Comparison of ENCODE assay signal across 8 cellular contexts in the genomic region with DNA sequence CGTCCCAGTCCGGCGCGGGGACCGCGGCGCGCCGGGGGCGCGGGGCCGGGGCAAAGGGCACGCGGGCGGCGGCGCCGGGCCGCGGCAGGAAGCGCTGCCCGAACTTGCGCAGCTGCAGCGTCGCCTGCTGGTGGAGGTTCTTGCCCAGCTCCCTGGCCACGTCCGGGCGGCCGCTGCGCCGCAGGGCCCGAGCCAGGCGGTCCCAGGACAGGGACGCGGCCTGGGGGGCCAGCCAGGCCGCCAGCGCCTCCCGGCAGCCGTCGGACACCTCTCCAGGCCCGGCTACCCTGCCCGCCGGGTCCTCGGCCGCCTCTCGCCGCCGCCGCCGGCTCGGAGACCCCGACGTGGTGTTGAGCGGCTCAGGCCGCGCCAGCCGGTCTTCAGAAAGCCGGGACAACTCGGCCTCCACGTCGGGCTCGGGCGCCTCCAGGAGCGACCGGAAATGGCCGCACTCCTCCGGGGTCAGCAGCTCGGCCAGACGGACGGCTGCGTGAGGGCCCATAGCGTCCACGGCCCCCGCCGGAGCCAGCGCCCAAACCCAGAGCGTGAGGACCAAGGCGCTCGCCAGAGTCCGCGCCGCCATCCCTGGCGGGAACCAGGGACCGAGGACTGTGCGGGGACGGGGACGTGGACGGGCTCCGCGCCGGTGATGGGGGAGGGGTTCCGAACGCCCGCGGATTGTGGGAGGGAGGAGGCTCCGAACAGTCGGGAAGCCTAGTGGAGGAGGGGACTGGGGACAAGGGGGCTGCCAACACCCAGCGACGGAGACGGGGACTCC. TPM values are rescaled to one million over a fixed set of nuclear protein-coding genes. Genes with fewer than 3 reads are reported as not detected.
DNase-seq lines count a peak whose midpoint lies in the region; ATAC-seq and TF ChIP-seq lines count a peak whose summit lies in the region.

No MANE protein-coding gene starts in this region.

- no peaks in the 10 kb centered on the region for H3K9me3 ChIP-seq in DND-41 (ENCODE audit: insufficient read depth, low read length, severe bottlenecking)

- H3K4me2 ChIP-seq in DND-41 (ENCODE audit: insufficient read depth, low read length) = peak overlapping the region; percentile 61

- H3K27ac ChIP-seq in DND-41 (ENCODE audit: low read length) = no peak overlapping the region

- peaks cover 6% of the 10 kb centered on the region for H3K4me1 Mint-ChIP-seq in activated CD4-positive, alpha-beta T cell treated with anti-CD3 and anti-CD28 coated beads, Interleukin-2, amount 10 ng/mL, durations not matched to agents 24 days and 14 days

- peak; percentile 64 for TF ChIP-seq CTCF in DND-41 (IDR thresholded peaks at IDR 0.05; ENCODE audit: borderline replicate concordance, extremely low read depth, low read length, poor library complexity, severe bottlenecking)

- H3K4me3 Mint-ChIP-seq in activated CD4-positive, alpha-beta T cell treated with anti-CD3 and anti-CD28 coated beads, Interleukin-2, amount 10 ng/mL, durations not matched to agents 24 days and 14 days = peak overlapping the region; percentile 80

- no peak overlapping the region for H3K27ac Mint-ChIP-seq in activated CD4-positive, alpha-beta T cell treated with anti-CD3 and anti-CD28 coated beads, Interleukin-2, amount 10 ng/mL, durations not matched to agents 24 days and 14 days

- ATAC-seq in DND-41 (ENCODE audit: insufficient read depth, low read depth) (peak; percentile 82), left colon (peak; percentile 91), HG02852 (IDR thresholded peaks at IDR 0.05; ENCODE audit: unreplicated experiment) (no peak)

- H3K36me3 ChIP-seq in DND-41 (ENCODE audit: insufficient read depth, low read length) = no peaks in the 10 kb centered on the region

- peaks cover 25% of the 10 kb centered on the region for H3K4me1 ChIP-seq in DND-41 (ENCODE audit: insufficient read depth, low read length)

- no peaks in the 10 kb centered on the region for H3K36me3 Mint-ChIP-seq in activated CD4-positive, alpha-beta T cell treated with anti-CD3 and anti-CD28 coated beads, Interleukin-2, amount 10 ng/mL, durations not matched to agents 24 days and 14 days (ENCODE audit: low read depth)

- H3K9ac ChIP-seq in DND-41 (ENCODE audit: low read depth, low read length) = peak overlapping the region; percentile 56

- no peaks in the 10 kb centered on the region for H4K20me1 ChIP-seq in DND-41 (ENCODE audit: insufficient read depth, low read length)

- peak overlapping the region in 1 of 2 experiments; percentile 52; a peak in 2 of 4 replicates for H3K4me3 ChIP-seq in DND-41 (ENCODE audit: low read depth in 1 of 2, low read length in 2 of 2)

- peaks cover 8% of the 10 kb centered on the region for H3K79me2 ChIP-seq in DND-41 (ENCODE audit: insufficient read depth, low read length)

- intact Hi-C loops in activated CD4-positive, alpha-beta T cell treated with anti-CD3 and anti-CD28 coated beads, Interleukin-2, amount 10 ng/mL, durations not matched to agents 24 days and 14 days (cut with micrococcal nuclease) = no loop called here
- intact Hi-C loops in left colon (cut with DNase I, micrococcal nuclease) = no loop called here

- no peaks in the 10 kb centered on the region for H3K9me3 Mint-ChIP-seq in activated CD4-positive, alpha-beta T cell treated with anti-CD3 and anti-CD28 coated beads, Interleukin-2, amount 10 ng/mL, durations not matched to agents 24 days and 14 days

- no peaks in the 10 kb centered on the region for H3K27me3 ChIP-seq in DND-41 (ENCODE audit: insufficient read depth, low read length, poor library complexity)

- DNase-seq in DND-41 = peak; percentile 70
- DNase-seq in MV-4-11 (lab: John Stamatoyannopoulos, UW) = peak; percentile 43
- DNase-seq in activated CD4-positive, alpha-beta T cell treated with anti-CD3 and anti-CD28 coated beads, Interleukin-2, amount 10 ng/mL, durations not matched to agents 24 days and 14 days = peak; percentile 91
- DNase-seq in dedifferentiated amniotic fluid mesenchymal stem cell (ENCODE audit: extremely low spot score) = peak; percentile 56
- DNase-seq in left colon = peak; percentile 72 to 94
- DNase-seq in stimulated activated CD4-positive, alpha-beta T cell treated with anti-CD3 and anti-CD28 coated beads, Interleukin-1b, Interleukin-23, amount 100 ng/mL, for 1 hour (ENCODE audit: low read depth in 2 of 2) = peak; percentile 18 to 39
- DNase-seq in NCI-H446 treated with DMSO at 0.1 percent for 48 hours (lab: John Stamatoyannopoulos, UW) = no peak

- peak overlapping the region; percentile 70 for H2AFZ ChIP-seq in DND-41 (ENCODE audit: low read depth, low read length)

- H3K27me3 Mint-ChIP-seq in activated CD4-positive, alpha-beta T cell treated with anti-CD3 and anti-CD28 coated beads, Interleukin-2, amount 10 ng/mL, durations not matched to agents 24 days and 14 days = peaks cover 40% of the 10 kb centered on the region

RNA-seq across cellular contexts. Expression of gene FIGNL2, which starts 34.0 kb away (rescaled TPM):
- total RNA-seq in activated CD4-positive, alpha-beta T cell treated with anti-CD3 and anti-CD28 coated beads, Interleukin-2, amount 10 ng/mL, durations not matched to agents 24 days and 14 days = 0.30 and 0.33 TPM in 2 replicates
- under 1 TPM; 0.24 to 0.36 TPM for total RNA-seq in left colon
